Comparison of ENCODE assay signal across 15 cellular contexts in the genomic region with DNA sequence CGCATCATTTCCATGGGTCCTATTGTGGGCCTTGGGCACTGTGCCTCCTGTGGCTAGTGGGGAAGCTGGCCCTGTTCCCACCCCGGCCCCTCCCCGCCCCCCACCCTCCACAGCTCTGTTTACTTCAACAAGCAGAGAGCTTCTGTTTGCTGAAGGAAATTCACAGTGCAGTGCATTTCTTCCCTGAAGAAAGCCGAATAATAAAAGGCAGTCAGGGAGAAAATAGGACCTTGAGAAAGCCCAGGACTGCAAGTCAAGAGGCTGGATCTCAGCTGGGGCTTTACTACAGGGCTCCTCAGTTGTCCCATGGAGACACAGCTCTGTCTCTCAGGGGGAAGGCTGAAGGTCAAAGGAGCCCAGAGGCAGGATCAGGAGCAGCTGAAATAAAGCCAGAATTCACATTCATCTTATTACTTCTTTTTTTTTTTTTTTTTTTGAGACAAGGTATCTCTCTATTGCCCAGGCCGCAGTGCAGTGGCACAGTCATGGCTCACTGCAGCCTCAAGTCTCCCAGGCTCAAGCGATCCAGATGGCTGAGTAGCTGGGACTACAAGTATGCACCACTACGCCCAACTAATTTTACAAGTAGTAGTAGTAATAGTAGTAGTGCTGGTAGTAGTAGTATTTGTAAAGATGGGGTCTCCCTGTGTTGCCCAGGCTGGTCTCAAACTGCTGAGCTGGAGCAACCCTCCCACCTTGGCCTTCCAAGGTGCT. TPM values are rescaled to one million over a fixed set of nuclear protein-coding genes. Genes with fewer than 3 reads are reported as not detected.
DNase-seq lines count a peak whose midpoint lies in the region; ATAC-seq and TF ChIP-seq lines count a peak whose summit lies in the region.
"Had no signal": no experiment of that assay in that cellular context is flagged by ENCODE, and none has a peak within 500 bp of the region (broad histone marks: within the 10 kb centered on the region; RNA-seq: fewer than 3 reads in every experiment).

No MANE protein-coding gene starts in this region.

- 54% methylated on average over 6 of the region's 7 CpGs for WGBS in HUES64

- no peaks in the 10 kb centered on the region for H3K27me3 ChIP-seq in BLaER1
- H3K27me3 ChIP-seq in HUES64 (ENCODE audit: insufficient read depth, low read length) = no peaks in the 10 kb centered on the region
- H3K27me3 ChIP-seq in fibroblast of lung (ENCODE audit: control insufficient read depth, insufficient read depth, low read length) = no peaks in the 10 kb centered on the region
- no peaks in the 10 kb centered on the region for H3K27me3 ChIP-seq in neural progenitor cell
- no peaks in the 10 kb centered on the region for H3K27me3 ChIP-seq in effector memory CD4-positive, alpha-beta T cell (replicated peaks; ENCODE audit: control insufficient read depth, insufficient read depth, low read length, poor library complexity, severe bottlenecking)
- H3K27me3 ChIP-seq: adrenal gland had no signal

- H3K4me1 ChIP-seq in BLaER1 (peaks cover 33% of the 10 kb centered on the region), HUES64 (ENCODE audit: insufficient read depth, low read length) (peaks cover 37% of the 10 kb centered on the region), fibroblast of lung (ENCODE audit: control insufficient read depth, extremely low read depth, insufficient read depth, low read length) (peaks cover 12% of the 10 kb centered on the region), neural progenitor cell (peaks cover 24% of the 10 kb centered on the region)
- no peaks in the 10 kb centered on the region for H3K4me1 ChIP-seq in effector memory CD4-positive, alpha-beta T cell (ENCODE audit: control insufficient read depth, insufficient read depth, low read length, poor library complexity, severe bottlenecking)
- H3K4me1 ChIP-seq: parathyroid adenoma had no signal

- no peak for DNase-seq in fibroblast of lung (ENCODE audit: low read depth in 2 of 2)
- no peak for DNase-seq in neural progenitor cell (ENCODE audit: low spot score)
- no peak for DNase-seq in RPMI8226
- DNase-seq in effector memory CD4-positive, alpha-beta T cell = no peak
- no peak for DNase-seq in medulla oblongata (ENCODE audit: extremely low spot score)
- DNase-seq: NCI-H1436 treated with DMSO at 0.1 percent for 48 hours; NCI-H774; stimulated activated CD4-positive, alpha-beta T cell treated with anti-CD3 and anti-CD28 coated beads, Interleukin-2, amount 100 ng/mL, for 48 hours had no signal

- no peaks in the 10 kb centered on the region for H3K36me3 ChIP-seq in BLaER1
- H3K36me3 ChIP-seq in HUES64 (ENCODE audit: insufficient read depth, low read length) = no peaks in the 10 kb centered on the region
- no peaks in the 10 kb centered on the region for H3K36me3 ChIP-seq in fibroblast of lung (ENCODE audit: control insufficient read depth, insufficient read depth, low read length)
- H3K36me3 ChIP-seq in neural progenitor cell = no peaks in the 10 kb centered on the region
- H3K36me3 ChIP-seq in effector memory CD4-positive, alpha-beta T cell (ENCODE audit: control insufficient read depth, insufficient read depth, low read length) = no peaks in the 10 kb centered on the region
- H3K36me3 ChIP-seq: adrenal gland had no signal

- H3K27ac ChIP-seq in BLaER1 (peak overlapping the region; percentile 57), HUES64 (ENCODE audit: low read depth, low read length) (peak overlapping the region; percentile 86), fibroblast of lung (ENCODE audit: insufficient read depth, low read length) (peak overlapping the region; percentile 65), neural progenitor cell (no peak overlapping the region)
- H3K27ac ChIP-seq in effector memory CD4-positive, alpha-beta T cell (ENCODE audit: insufficient read depth, low read length, poor library complexity, severe bottlenecking) = no peak overlapping the region
- H3K27ac ChIP-seq: parathyroid adenoma had no signal

- H3K4me3 ChIP-seq in BLaER1 (peak overlapping the region; percentile 31; the same call in 1 of the 2 replicates), HUES64 (ENCODE audit: low read length) (no peak overlapping the region), fibroblast of lung (replicated peaks in 1 of 4; ENCODE audit: control extremely low read depth in 1 of 4, insufficient read depth in 1 of 4, low read depth in 3 of 4, low read length in 4 of 4) (no peak overlapping the region), neural progenitor cell (no peak overlapping the region)
- no peak overlapping the region for H3K4me3 ChIP-seq in effector memory CD4-positive, alpha-beta T cell (ENCODE audit: insufficient read depth, low read depth, low read length, poor library complexity, severe bottlenecking)
- H3K4me3 ChIP-seq: adrenal gland had no signal

- H4K20me1 ChIP-seq in BLaER1 (no peaks in the 10 kb centered on the region), fibroblast of lung (ENCODE audit: control insufficient read depth, extremely low read depth, insufficient read depth, low read length) (no peaks in the 10 kb centered on the region), neural progenitor cell (ENCODE audit: low read depth) (no peaks in the 10 kb centered on the region)

- peaks cover 18% of the 10 kb centered on the region for H3F3A ChIP-seq in neural progenitor cell (ENCODE audit: low read depth)

- TF ChIP-seq CTCF in fibroblast of lung (conservative IDR thresholded peaks at IDR 0.05 in 1 of 2, IDR thresholded peaks at IDR 0.05 in 1 of 2; ENCODE audit: low read depth in 1 of 2, low read length in 2 of 2) (no peak), neural progenitor cell (IDR thresholded peaks at IDR 0.05) (no peak)

- no peak for ATAC-seq in HG02981 (IDR thresholded peaks at IDR 0.05; ENCODE audit: unreplicated experiment)
- ATAC-seq: stimulated activated memory B cell treated with anti-CD40 and anti-IgM and Interleukin-4, amounts not matched to agents 10 μg/mL and 1 μg/mL and 100 μg/mL, for 72 hours had no signal

- H3K27me3 Mint-ChIP-seq in neural progenitor cell (ENCODE audit: insufficient read depth, low read depth) = no peaks in the 10 kb centered on the region
- H3K27me3 Mint-ChIP-seq: dendritic cell treated with granulocyte-macrophage colony-stimulating factor and Interleukin-4, amounts not matched to agents 40 ng/mL and 50 ng/mL, for 4 days; stimulated activated memory B cell treated with anti-CD40 and anti-IgM and Interleukin-4, amounts not matched to agents 10 μg/mL and 1 μg/mL and 100 μg/mL, for 72 hours had no signal

- H3K9me3 Mint-ChIP-seq in neural progenitor cell = no peaks in the 10 kb centered on the region
- H3K9me3 Mint-ChIP-seq: dendritic cell treated with granulocyte-macrophage colony-stimulating factor and Interleukin-4, amounts not matched to agents 40 ng/mL and 50 ng/mL, for 4 days; stimulated activated memory B cell treated with anti-CD40 and anti-IgM and Interleukin-4, amounts not matched to agents 10 μg/mL and 1 μg/mL and 100 μg/mL, for 72 hours had no signal

- H2AFZ ChIP-seq in fibroblast of lung (ENCODE audit: low read length) (peak overlapping the region; percentile 42), neural progenitor cell (replicated peaks) (no peak overlapping the region)
- H2AFZ ChIP-seq: parathyroid adenoma had no signal

- H3K36me3 Mint-ChIP-seq in neural progenitor cell = no peaks in the 10 kb centered on the region
- H3K36me3 Mint-ChIP-seq: stimulated activated memory B cell treated with anti-CD40 and anti-IgM and Interleukin-4, amounts not matched to agents 10 μg/mL and 1 μg/mL and 100 μg/mL, for 72 hours had no signal

- H3K4me2 ChIP-seq in BLaER1 (peak overlapping the region; percentile 79), fibroblast of lung (ENCODE audit: extremely low read depth, insufficient read depth, low read length) (peak overlapping the region; percentile 44), neural progenitor cell (no peak overlapping the region)

- no peak overlapping the region; the same call in 1 of the 2 replicates for H3K9ac ChIP-seq in BLaER1
- 0 out of 2 replicates have a peak overlapping the region, but pooled peaks have one; percentile 17 for H3K9ac ChIP-seq in HUES64 (ENCODE audit: low read depth, low read length)
- H3K9ac ChIP-seq in fibroblast of lung (ENCODE audit: insufficient read depth, low read length) = no peak overlapping the region
- no peak overlapping the region for H3K9ac ChIP-seq in neural progenitor cell
- H3K9ac ChIP-seq: parathyroid adenoma had no signal

- no peak overlapping the region for H3K27ac Mint-ChIP-seq in neural progenitor cell
- H3K27ac Mint-ChIP-seq: dendritic cell treated with granulocyte-macrophage colony-stimulating factor and Interleukin-4, amounts not matched to agents 40 ng/mL and 50 ng/mL, for 4 days; stimulated activated memory B cell treated with anti-CD40 and anti-IgM and Interleukin-4, amounts not matched to agents 10 μg/mL and 1 μg/mL and 100 μg/mL, for 72 hours had no signal

- H3K9me3 ChIP-seq in BLaER1 = no peaks in the 10 kb centered on the region
- H3K9me3 ChIP-seq in HUES64 (ENCODE audit: insufficient read depth, low read depth, low read length) = no peaks in the 10 kb centered on the region
- no peaks in the 10 kb centered on the region for H3K9me3 ChIP-seq in fibroblast of lung (ENCODE audit: control insufficient read depth, insufficient read depth, low read depth, low read length)
- H3K9me3 ChIP-seq in neural progenitor cell (ENCODE audit: low read depth) = no peaks in the 10 kb centered on the region
- H3K9me3 ChIP-seq in effector memory CD4-positive, alpha-beta T cell (ENCODE audit: control insufficient read depth, low read length) = no peaks in the 10 kb centered on the region
- H3K9me3 ChIP-seq: adrenal gland had no signal

- H3K4me1 Mint-ChIP-seq in neural progenitor cell = peaks cover 20% of the 10 kb centered on the region

- peak overlapping the region; percentile 68 for H3K4me3 Mint-ChIP-seq in neural progenitor cell
- H3K4me3 Mint-ChIP-seq: dendritic cell treated with granulocyte-macrophage colony-stimulating factor and Interleukin-4, amounts not matched to agents 40 ng/mL and 50 ng/mL, for 4 days; stimulated activated memory B cell treated with anti-CD40 and anti-IgM and Interleukin-4, amounts not matched to agents 10 μg/mL and 1 μg/mL and 100 μg/mL, for 72 hours had no signal

- H3K79me2 ChIP-seq in fibroblast of lung (ENCODE audit: control insufficient read depth, insufficient read depth, low read length) (no peaks in the 10 kb centered on the region), neural progenitor cell (ENCODE audit: low read depth) (no peaks in the 10 kb centered on the region)
- H3K79me2 ChIP-seq: parathyroid adenoma had no signal

RNA-seq across cellular contexts. Expression of a gene that starts 33.0 kb away (rescaled TPM):
- polyA plus RNA-seq in HUES64 (2013, experiment 1 of 2) = 6.9 TPM
- 8.7 TPM for polyA plus RNA-seq in HUES64 (2013, experiment 2 of 2)
- total RNA-seq in fibroblast of lung = 22.6 and 29.2 TPM in 2 replicates
- polyA plus RNA-seq in fibroblast of lung = 39.2 and 42.8 TPM in 2 replicates
- 32.9 and 33.7 TPM in 2 replicates for polyA plus RNA-seq in fibroblast of lung (2012)
- 2.3 TPM in 1 of 2 replicates, not detected in the other for polyA minus RNA-seq in fibroblast of lung (ENCODE audit: low replicate concordance)
- total RNA-seq in neural progenitor cell (ENCODE audit: low replicate concordance) = 3.6 and 4.4 TPM in 2 replicates

RNA-seq across cellular contexts. Expression of a gene that starts 46.1 kb away (rescaled TPM):
- polyA plus RNA-seq in HUES64 (2013, experiment 1 of 2) = 315 TPM
- polyA plus RNA-seq in HUES64 (2013, experiment 2 of 2) = 324 TPM
- total RNA-seq in fibroblast of lung (224 and 279 TPM in 2 replicates), neural progenitor cell (ENCODE audit: low replicate concordance) (614 and 623 TPM in 2 replicates)
- 515 and 1,732 TPM in 2 replicates for polyA plus RNA-seq in fibroblast of lung
- 351 and 1,059 TPM in 2 replicates for polyA plus RNA-seq in fibroblast of lung (2012)
- 61.4 and 196 TPM in 2 replicates for polyA minus RNA-seq in fibroblast of lung (ENCODE audit: low replicate concordance)

Comparison
In these comparisons a context has a peak if more than half of its experiments do, and no peak if none do; other contexts are left out.
1. H3K27ac ChIP-seq: peak in BLaER1 (single experiment), HUES64 (single experiment) and fibroblast of lung (single experiment); none in neural progenitor cell (single experiment) and effector memory CD4-positive, alpha-beta T cell (single experiment).